32 cellular contexts compared by ENCODE assay signal in genomic region chr16:85724936-85725335, GRCh38. TPM values are rescaled to one million over a fixed set of nuclear protein-coding genes. Genes with fewer than 3 reads are reported as not detected.
DNase-seq lines count a peak whose midpoint lies in the region; ATAC-seq, FAIRE-seq and TF ChIP-seq lines count a peak whose summit lies in the region.
"Had no signal": no experiment of that assay in that cellular context is flagged by ENCODE, and none has a peak within 500 bp of the region (broad histone marks: within the 10 kb centered on the region; RNA-seq: fewer than 3 reads in every experiment).

No MANE protein-coding gene starts in this region.

- H3K79me2 ChIP-seq in PC-3 (ENCODE audit: low read length) = peaks cover 4% of the 10 kb centered on the region; the same call in 1 of the 2 replicates

- DNase-seq in D721Med (ENCODE audit: insufficient read length, low spot score) = peak; percentile 66
- peak; percentile 61 for DNase-seq in NCI-H1694 (lab: John Stamatoyannopoulos, UW)
- peak; percentile 80 for DNase-seq in NCI-H69 (lab: John Stamatoyannopoulos, UW)
- peak; percentile 92 for DNase-seq in WERI-Rb-1
- no peak for DNase-seq in CD4-positive, alpha-beta memory T cell
- no peak for DNase-seq in hepatic stellate cell (ENCODE audit: low spot score)
- DNase-seq in PC-3 = no peak
- DNase-seq: CD4-positive, CD25-positive, alpha-beta regulatory T cell; DMS79 treated with DMSO at 0.1 percent for 48 hours; GF-D8; GOT3; HCEC 1CT; MM.1S; NCI-H1436 treated with DMSO at 0.1 percent for 48 hours; NCI-H2029; NCI-H226; NCI-H510A; NCI-H774; OCI-M1; SJCRH30; T-helper 17 cell; T1000 had no signal

- H3K27me3 Mint-ChIP-seq in CD4-positive, alpha-beta memory T cell = no peaks in the 10 kb centered on the region
- H3K27me3 Mint-ChIP-seq: CD4-positive, CD25-positive, alpha-beta regulatory T cell; IgD-negative memory B cell had no signal

- TF ChIP-seq CTCF in D721Med (IDR thresholded peaks at IDR 0.05; ENCODE audit: insufficient read depth, missing control alignments) (no peak), WERI-Rb-1 (IDR thresholded peaks at IDR 0.05; ENCODE audit: low read depth, low read length) (no peak), PC-3 (conservative IDR thresholded peaks at IDR 0.05; ENCODE audit: low read depth, low read length) (no peak)

- FAIRE-seq in D721Med (lab: Jason Lieb, UNC) = no peak
- FAIRE-seq: A204.1, GM12892, GM19239, RCC 7860 had no signal

- no peaks in the 10 kb centered on the region for H4K20me1 ChIP-seq in PC-3 (ENCODE audit: low read length)

- no peak overlapping the region for H3K4me3 Mint-ChIP-seq in CD4-positive, alpha-beta memory T cell
- H3K4me3 Mint-ChIP-seq: CD4-positive, CD25-positive, alpha-beta regulatory T cell; IgD-negative memory B cell; T-helper 17 cell had no signal

- H3K9me3 ChIP-seq in WERI-Rb-1 (ENCODE audit: severe bottlenecking) = no peaks in the 10 kb centered on the region
- H3K9me3 ChIP-seq in CD4-positive, alpha-beta memory T cell (ENCODE audit: control insufficient read depth in 1 of 2, low read length in 2 of 2) = no peaks in the 10 kb centered on the region
- H3K9me3 ChIP-seq in PC-3 (ENCODE audit: low read length) = no peaks in the 10 kb centered on the region
- H3K9me3 ChIP-seq: BLaER1, SJCRH30 had no signal

- CTCF ChIA-PET in CD4-positive, alpha-beta memory T cell (lab: Charles Lee; ENCODE audit: partially characterized antibody) = no interaction called here
- CTCF ChIA-PET in PC-3 (lab: Charles Lee) = no interaction called here

- no peaks in the 10 kb centered on the region for H3K9me2 ChIP-seq in PC-3 (replicated peaks; ENCODE audit: low read length)

- H3K36me3 Mint-ChIP-seq in CD4-positive, alpha-beta memory T cell = peaks cover 3 to 12% of the 10 kb centered on the region in 2 donors

- H3K36me3 ChIP-seq in WERI-Rb-1 (no peaks in the 10 kb centered on the region), PC-3 (ENCODE audit: low read depth, low read length) (no peaks in the 10 kb centered on the region)
- no peaks in the 10 kb centered on the region for H3K36me3 ChIP-seq in CD4-positive, alpha-beta memory T cell (ENCODE audit: insufficient read depth, low read length)
- H3K36me3 ChIP-seq: SJCRH30 had no signal

- H3K27me3 ChIP-seq in WERI-Rb-1 (ENCODE audit: insufficient read depth, low read depth, severe bottlenecking) (no peaks in the 10 kb centered on the region), PC-3 (ENCODE audit: low read length) (no peaks in the 10 kb centered on the region)
- no peaks in the 10 kb centered on the region for H3K27me3 ChIP-seq in CD4-positive, alpha-beta memory T cell (ENCODE audit: insufficient read depth, low read length)
- H3K27me3 ChIP-seq: BLaER1, SJCRH30 had no signal

- POLR2A ChIA-PET in CD4-positive, alpha-beta memory T cell (lab: Charles Lee; ENCODE audit: partially characterized antibody) = no interaction called here
- POLR2A ChIA-PET in PC-3 (lab: Charles Lee; ENCODE audit: unreplicated experiment) = no interaction called here

- no peaks in the 10 kb centered on the region for H3K4me1 ChIP-seq in CD4-positive, alpha-beta memory T cell (ENCODE audit: insufficient read depth, low read length)
- peaks cover 1% of the 10 kb centered on the region; the same call in 1 of the 2 replicates for H3K4me1 ChIP-seq in PC-3 (ENCODE audit: insufficient read depth, low read length)

- no peak overlapping the region for H3K9ac ChIP-seq in PC-3 (ENCODE audit: low read length)
- H3K9ac ChIP-seq: BLaER1, KMS-11 had no signal

- no peak overlapping the region for H2AFZ ChIP-seq in PC-3 (ENCODE audit: low read length)

- no TSS peak for BruUV-seq in PC-3 (replicated peaks; lab: Mats Ljungman, UMichigan)

- H3K4me1 Mint-ChIP-seq in CD4-positive, alpha-beta memory T cell = peaks cover 0 to 7% (median 3%) of the 10 kb centered on the region in 4 donors

- intact Hi-C loops in CD4-positive, alpha-beta memory T cell (cut with micrococcal nuclease) = no loop called here
- intact Hi-C loops in PC-3 (cut with micrococcal nuclease) = no loop called here

- no peak overlapping the region for H3K4me2 ChIP-seq in PC-3 (ENCODE audit: low read length)
- H3K4me2 ChIP-seq: BLaER1, KMS-11 had no signal

- no peak for ATAC-seq in HG03280 (IDR thresholded peaks at IDR 0.05; ENCODE audit: unreplicated experiment)
- ATAC-seq in PC-3 = no peak
- ATAC-seq: Right ventricle myocardium inferior, SK-N-SH treated with all-trans-retinoic acid at 6 μM for 48 hours, T-helper 17 cell had no signal

- H3K9me3 Mint-ChIP-seq in CD4-positive, alpha-beta memory T cell = no peaks in the 10 kb centered on the region
- H3K9me3 Mint-ChIP-seq: CD4-positive, CD25-positive, alpha-beta regulatory T cell; IgD-negative memory B cell had no signal

- H3K4me3 ChIP-seq in WERI-Rb-1 (ENCODE audit: low read depth, low read length) (no peak overlapping the region), PC-3 (ENCODE audit: low read length) (no peak overlapping the region)
- H3K4me3 ChIP-seq in CD4-positive, alpha-beta memory T cell (ENCODE audit: low read length in 2 of 2) = no peak overlapping the region
- H3K4me3 ChIP-seq: BLaER1, SJCRH30 had no signal

- H3F3A ChIP-seq in PC-3 (ENCODE audit: low read length, unreplicated experiment) = no peaks in the 10 kb centered on the region

- H3K27ac ChIP-seq in WERI-Rb-1 = peak overlapping the region; percentile 87
- no peak overlapping the region for H3K27ac ChIP-seq in CD4-positive, alpha-beta memory T cell (ENCODE audit: low read depth, low read length)
- no peak overlapping the region for H3K27ac ChIP-seq in PC-3 (ENCODE audit: low read length)
- H3K27ac ChIP-seq: BLaER1, KMS-11, SJCRH30 had no signal

- no peak overlapping the region for H3K27ac Mint-ChIP-seq in CD4-positive, alpha-beta memory T cell
- H3K27ac Mint-ChIP-seq: T-helper 17 cell had no signal

RNA-seq across cellular contexts. Expression of gene C16orf74, which starts 26.0 kb away (rescaled TPM):
- 10 to 100 TPM; 11.7 to 13.6 TPM for total RNA-seq in CD4-positive, alpha-beta memory T cell
- polyA plus RNA-seq in CD4-positive, alpha-beta memory T cell = 10 to 100 TPM; 15.0 to 16.5 TPM
- 64.6 and 71.0 TPM in 2 replicates for total RNA-seq in PC-3 (2014; rRNA removed)

RNA-seq across cellular contexts. Expression of gene GINS2, which starts 36.2 kb away (rescaled TPM):
- total RNA-seq in CD4-positive, alpha-beta memory T cell = 1 to 10 TPM; 1.2 to 1.4 TPM
- 1 to 10 TPM in 1 of 2 donors, under 1 TPM in 1; 0.55 to 1.3 TPM for polyA plus RNA-seq in CD4-positive, alpha-beta memory T cell
- total RNA-seq in PC-3 (2014; rRNA removed) = 24.8 and 28.7 TPM in 2 replicates

Comparison
In these comparisons a context has a peak if more than half of its experiments do, and no peak if none do; other contexts are left out.
1. DNase-seq: peak in D721Med (single experiment), NCI-H1694 (single experiment), NCI-H69 (single experiment) and WERI-Rb-1 (single experiment); none in CD4-positive, alpha-beta memory T cell (0 of 5), hepatic stellate cell (single experiment) and PC-3 (single experiment).
2. RNA of gene GINS2, which starts 36.2 kb away (total RNA-seq): 24.8 to 28.7 TPM in PC-3; 1.2 to 1.4 TPM in CD4-positive, alpha-beta memory T cell; every median in the first group is over 10 times any median in the second.